In genomic region chr7:99557196-99557607, GRCh38 we compare ENCODE assay signal across 1 cellular context.
TF ChIP-seq lines count a peak whose summit lies in the region.

No MANE protein-coding gene starts in this region.

TF ChIP-seq in K562, 482 proteins besides CTCF, POLR2A, EP300 and RAD21 (continued from another document and continues in another):
- TF ChIP-seq, protein P1, sequence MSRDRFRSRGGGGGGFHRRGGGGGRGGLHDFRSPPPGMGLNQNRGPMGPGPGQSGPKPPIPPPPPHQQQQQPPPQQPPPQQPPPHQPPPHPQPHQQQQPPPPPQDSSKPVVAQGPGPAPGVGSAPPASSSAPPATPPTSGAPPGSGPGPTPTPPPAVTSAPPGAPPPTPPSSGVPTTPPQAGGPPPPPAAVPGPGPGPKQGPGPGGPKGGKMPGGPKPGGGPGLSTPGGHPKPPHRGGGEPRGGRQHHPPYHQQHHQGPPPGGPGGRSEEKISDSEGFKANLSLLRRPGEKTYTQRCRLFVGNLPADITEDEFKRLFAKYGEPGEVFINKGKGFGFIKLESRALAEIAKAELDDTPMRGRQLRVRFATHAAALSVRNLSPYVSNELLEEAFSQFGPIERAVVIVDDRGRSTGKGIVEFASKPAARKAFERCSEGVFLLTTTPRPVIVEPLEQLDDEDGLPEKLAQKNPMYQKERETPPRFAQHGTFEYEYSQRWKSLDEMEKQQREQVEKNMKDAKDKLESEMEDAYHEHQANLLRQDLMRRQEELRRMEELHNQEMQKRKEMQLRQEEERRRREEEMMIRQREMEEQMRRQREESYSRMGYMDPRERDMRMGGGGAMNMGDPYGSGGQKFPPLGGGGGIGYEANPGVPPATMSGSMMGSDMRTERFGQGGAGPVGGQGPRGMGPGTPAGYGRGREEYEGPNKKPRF (IDR thresholded peaks at IDR 0.05; ENCODE audit: low read depth, low read length), result no peak
- TF ChIP-seq ZNF212 (CRISPR knock-in tag; IDR thresholded peaks at IDR 0.05) (no peak), SIX5 (IDR thresholded peaks at IDR 0.05; ENCODE audit: borderline replicate concordance in 1 of 2, insufficient read depth in 1 of 2, low read depth in 1 of 2, low read length in 2 of 2) (no peak), ZNF24 (IDR thresholded peaks at IDR 0.05) (no peak), GATAD2B (IDR thresholded peaks at IDR 0.05; ENCODE audit: borderline replicate concordance) (no peak), FOXK2 (conservative IDR thresholded peaks at IDR 0.05 in 1 of 2, IDR thresholded peaks at IDR 0.05 in 1 of 2; ENCODE audit: low read depth in 2 of 2) (peak in 1 of 2 experiments; percentile 59; a peak in 1 of 4 replicates), ARHGAP35 (IDR thresholded peaks at IDR 0.05; ENCODE audit: partially characterized antibody) (no peak), ZBTB1 (CRISPR knock-in tag; IDR thresholded peaks at IDR 0.05; ENCODE audit: borderline replicate concordance, low read depth) (no peak), FOXJ3 (CRISPR knock-in tag; IDR thresholded peaks at IDR 0.05) (no peak), ATF2 (CRISPR knock-in tag; IDR thresholded peaks at IDR 0.05) (no peak), ATF7 (IDR thresholded peaks at IDR 0.05) (no peak), ZBTB40 (IDR thresholded peaks at IDR 0.05) (no peak), ZBTB40 (CRISPR knock-in tag; IDR thresholded peaks at IDR 0.05) (no peak), MYBL2 (IDR thresholded peaks at IDR 0.05; ENCODE audit: low read depth) (no peak), MYBL2 (CRISPR knock-in tag; IDR thresholded peaks at IDR 0.05; ENCODE audit: borderline replicate concordance) (no peak), EHMT2 (IDR thresholded peaks at IDR 0.05) (peak; percentile 88), DACH1 (IDR thresholded peaks at IDR 0.05; ENCODE audit: partially characterized antibody) (no peak), MIER1 (IDR thresholded peaks at IDR 0.05; ENCODE audit: low read depth) (peak; percentile 39; the same call in 1 of the 2 replicates), AFF1 (IDR thresholded peaks at IDR 0.05; ENCODE audit: low read depth in 1 of 2, partially characterized antibody in 2 of 2) (peak in 1 of 2 experiments; percentile 16), ZNF324 (CRISPR knock-in tag; IDR thresholded peaks at IDR 0.05) (no peak), PTBP1 (IDR thresholded peaks at IDR 0.05; ENCODE audit: low read depth, low read length) (no peak), HNRNPK (IDR thresholded peaks at IDR 0.05; ENCODE audit: low read depth, low read length, poor library complexity, severe bottlenecking) (no peak), NCOA2 (IDR thresholded peaks at IDR 0.05; ENCODE audit: partially characterized antibody in 2 of 2) (no peak), CBX5 (IDR thresholded peaks at IDR 0.05; ENCODE audit: borderline replicate concordance, low read depth) (no peak), RFX7 (CRISPR knock-in tag; IDR thresholded peaks at IDR 0.05) (no peak), CBFB (CRISPR knock-in tag; IDR thresholded peaks at IDR 0.05) (no peak)
- TF ChIP-seq, protein P2, sequence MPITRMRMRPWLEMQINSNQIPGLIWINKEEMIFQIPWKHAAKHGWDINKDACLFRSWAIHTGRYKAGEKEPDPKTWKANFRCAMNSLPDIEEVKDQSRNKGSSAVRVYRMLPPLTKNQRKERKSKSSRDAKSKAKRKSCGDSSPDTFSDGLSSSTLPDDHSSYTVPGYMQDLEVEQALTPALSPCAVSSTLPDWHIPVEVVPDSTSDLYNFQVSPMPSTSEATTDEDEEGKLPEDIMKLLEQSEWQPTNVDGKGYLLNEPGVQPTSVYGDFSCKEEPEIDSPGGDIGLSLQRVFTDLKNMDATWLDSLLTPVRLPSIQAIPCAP (CRISPR knock-in tag; IDR thresholded peaks at IDR 0.05; ENCODE audit: borderline replicate concordance), result peak; percentile 60; the same call in 1 of the 2 replicates
- TF ChIP-seq, protein P3, sequence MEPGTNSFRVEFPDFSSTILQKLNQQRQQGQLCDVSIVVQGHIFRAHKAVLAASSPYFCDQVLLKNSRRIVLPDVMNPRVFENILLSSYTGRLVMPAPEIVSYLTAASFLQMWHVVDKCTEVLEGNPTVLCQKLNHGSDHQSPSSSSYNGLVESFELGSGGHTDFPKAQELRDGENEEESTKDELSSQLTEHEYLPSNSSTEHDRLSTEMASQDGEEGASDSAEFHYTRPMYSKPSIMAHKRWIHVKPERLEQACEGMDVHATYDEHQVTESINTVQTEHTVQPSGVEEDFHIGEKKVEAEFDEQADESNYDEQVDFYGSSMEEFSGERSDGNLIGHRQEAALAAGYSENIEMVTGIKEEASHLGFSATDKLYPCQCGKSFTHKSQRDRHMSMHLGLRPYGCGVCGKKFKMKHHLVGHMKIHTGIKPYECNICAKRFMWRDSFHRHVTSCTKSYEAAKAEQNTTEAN (CRISPR knock-in tag; IDR thresholded peaks at IDR 0.05), result no peak
- TF ChIP-seq, protein P4, sequence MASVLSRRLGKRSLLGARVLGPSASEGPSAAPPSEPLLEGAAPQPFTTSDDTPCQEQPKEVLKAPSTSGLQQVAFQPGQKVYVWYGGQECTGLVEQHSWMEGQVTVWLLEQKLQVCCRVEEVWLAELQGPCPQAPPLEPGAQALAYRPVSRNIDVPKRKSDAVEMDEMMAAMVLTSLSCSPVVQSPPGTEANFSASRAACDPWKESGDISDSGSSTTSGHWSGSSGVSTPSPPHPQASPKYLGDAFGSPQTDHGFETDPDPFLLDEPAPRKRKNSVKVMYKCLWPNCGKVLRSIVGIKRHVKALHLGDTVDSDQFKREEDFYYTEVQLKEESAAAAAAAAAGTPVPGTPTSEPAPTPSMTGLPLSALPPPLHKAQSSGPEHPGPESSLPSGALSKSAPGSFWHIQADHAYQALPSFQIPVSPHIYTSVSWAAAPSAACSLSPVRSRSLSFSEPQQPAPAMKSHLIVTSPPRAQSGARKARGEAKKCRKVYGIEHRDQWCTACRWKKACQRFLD (CRISPR knock-in tag; IDR thresholded peaks at IDR 0.05), result no peak
- TF ChIP-seq, protein P5, sequence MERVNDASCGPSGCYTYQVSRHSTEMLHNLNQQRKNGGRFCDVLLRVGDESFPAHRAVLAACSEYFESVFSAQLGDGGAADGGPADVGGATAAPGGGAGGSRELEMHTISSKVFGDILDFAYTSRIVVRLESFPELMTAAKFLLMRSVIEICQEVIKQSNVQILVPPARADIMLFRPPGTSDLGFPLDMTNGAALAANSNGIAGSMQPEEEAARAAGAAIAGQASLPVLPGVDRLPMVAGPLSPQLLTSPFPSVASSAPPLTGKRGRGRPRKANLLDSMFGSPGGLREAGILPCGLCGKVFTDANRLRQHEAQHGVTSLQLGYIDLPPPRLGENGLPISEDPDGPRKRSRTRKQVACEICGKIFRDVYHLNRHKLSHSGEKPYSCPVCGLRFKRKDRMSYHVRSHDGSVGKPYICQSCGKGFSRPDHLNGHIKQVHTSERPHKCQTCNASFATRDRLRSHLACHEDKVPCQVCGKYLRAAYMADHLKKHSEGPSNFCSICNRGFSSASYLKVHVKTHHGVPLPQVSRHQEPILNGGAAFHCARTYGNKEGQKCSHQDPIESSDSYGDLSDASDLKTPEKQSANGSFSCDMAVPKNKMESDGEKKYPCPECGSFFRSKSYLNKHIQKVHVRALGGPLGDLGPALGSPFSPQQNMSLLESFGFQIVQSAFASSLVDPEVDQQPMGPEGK (CRISPR knock-in tag; IDR thresholded peaks at IDR 0.05; ENCODE audit: borderline replicate concordance), result no peak
- TF ChIP-seq, protein P6, sequence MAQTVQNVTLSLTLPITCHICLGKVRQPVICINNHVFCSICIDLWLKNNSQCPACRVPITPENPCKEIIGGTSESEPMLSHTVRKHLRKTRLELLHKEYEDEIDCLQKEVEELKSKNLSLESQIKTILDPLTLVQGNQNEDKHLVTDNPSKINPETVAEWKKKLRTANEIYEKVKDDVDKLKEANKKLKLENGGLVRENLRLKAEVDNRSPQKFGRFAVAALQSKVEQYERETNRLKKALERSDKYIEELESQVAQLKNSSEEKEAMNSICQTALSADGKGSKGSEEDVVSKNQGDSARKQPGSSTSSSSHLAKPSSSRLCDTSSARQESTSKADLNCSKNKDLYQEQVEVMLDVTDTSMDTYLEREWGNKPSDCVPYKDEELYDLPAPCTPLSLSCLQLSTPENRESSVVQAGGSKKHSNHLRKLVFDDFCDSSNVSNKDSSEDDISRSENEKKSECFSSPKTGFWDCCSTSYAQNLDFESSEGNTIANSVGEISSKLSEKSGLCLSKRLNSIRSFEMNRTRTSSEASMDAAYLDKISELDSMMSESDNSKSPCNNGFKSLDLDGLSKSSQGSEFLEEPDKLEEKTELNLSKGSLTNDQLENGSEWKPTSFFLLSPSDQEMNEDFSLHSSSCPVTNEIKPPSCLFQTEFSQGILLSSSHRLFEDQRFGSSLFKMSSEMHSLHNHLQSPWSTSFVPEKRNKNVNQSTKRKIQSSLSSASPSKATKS (CRISPR knock-in tag; IDR thresholded peaks at IDR 0.05), result no peak
